In the genomic region with DNA sequence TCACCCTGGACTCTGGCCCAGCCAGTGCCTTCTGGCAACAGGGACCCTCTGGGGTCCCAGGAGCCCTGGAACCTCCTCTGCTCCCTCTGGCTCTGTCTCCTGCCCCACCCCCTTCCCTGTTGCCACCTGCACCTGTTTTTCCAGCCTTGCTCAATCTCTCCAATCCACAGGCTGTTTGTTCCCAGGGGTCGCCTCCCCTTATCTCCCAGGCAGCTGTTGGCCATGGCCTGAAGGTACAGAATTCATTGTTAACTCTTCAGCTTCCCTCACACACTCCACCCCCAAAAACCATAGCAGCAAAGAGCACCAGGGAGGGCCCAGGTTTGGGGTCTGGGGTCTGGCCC, we compare ENCODE assay signal across 8 cellular contexts. TPM values are rescaled to one million over a fixed set of nuclear protein-coding genes. Genes with fewer than 3 reads are reported as not detected.
DNase-seq lines count a peak whose midpoint lies in the region; ATAC-seq and TF ChIP-seq lines count a peak whose summit lies in the region.

No MANE protein-coding gene starts in this region.

- ATAC-seq in HG03342 (IDR thresholded peaks at IDR 0.05; ENCODE audit: unreplicated experiment) (no peak), HG03135 (IDR thresholded peaks at IDR 0.05; ENCODE audit: unreplicated experiment) (no peak)

- H3K9me3 ChIP-seq in colonic mucosa: no peaks in the 10 kb centered on the region
- no peaks in the 10 kb centered on the region for H3K9me3 ChIP-seq in prostate gland

- H3K27ac ChIP-seq in colonic mucosa: peak overlapping the region; percentile 82
- peak overlapping the region; percentile 95 to 97 for H3K27ac ChIP-seq in prostate gland

- H3K4me1 ChIP-seq in colonic mucosa (peaks cover 24% of the 10 kb centered on the region), prostate gland (replicated peaks) (peaks cover 36% of the 10 kb centered on the region)

- 25% methylated on average over 1 of the region's 1 CpG for WGBS in prostate gland

- no peak overlapping the region for H3K4me3 Mint-ChIP-seq in activated T-cell treated with anti-CD3 and anti-CD28 coated beads, Interleukin-2, amount 50 U/mL, for 24 hours

- H3K36me3 Mint-ChIP-seq in activated T-cell treated with anti-CD3 and anti-CD28 coated beads, Interleukin-2, amount 50 U/mL, for 24 hours (ENCODE audit: low read depth): no peaks in the 10 kb centered on the region

- H3K27me3 ChIP-seq in colonic mucosa (no peaks in the 10 kb centered on the region), prostate gland (replicated peaks; ENCODE audit: insufficient read depth) (no peaks in the 10 kb centered on the region)

- no peak for TF ChIP-seq CTCF in colonic mucosa (IDR thresholded peaks at IDR 0.05)
- no peak for TF ChIP-seq CTCF in prostate gland (IDR thresholded peaks at IDR 0.05)

- H3K9ac ChIP-seq in colonic mucosa (ENCODE audit: low read depth in 2 of 2, low read length in 2 of 2): peak overlapping the region; percentile 33 to 79

- no peak for TF ChIP-seq POLR2A in prostate gland (IDR thresholded peaks at IDR 0.05)

- H3K9me3 Mint-ChIP-seq in activated T-cell treated with anti-CD3 and anti-CD28 coated beads, Interleukin-2, amount 50 U/mL, for 24 hours: no peaks in the 10 kb centered on the region

- H3K4me3 ChIP-seq in colonic mucosa: no peak overlapping the region
- no peak overlapping the region for H3K4me3 ChIP-seq in prostate gland

- peaks cover 60% of the 10 kb centered on the region for H3K4me1 Mint-ChIP-seq in activated T-cell treated with anti-CD3 and anti-CD28 coated beads, Interleukin-2, amount 50 U/mL, for 24 hours (ENCODE audit: low read depth)

- no peak overlapping the region for H3K27ac Mint-ChIP-seq in activated T-cell treated with anti-CD3 and anti-CD28 coated beads, Interleukin-2, amount 50 U/mL, for 24 hours

- H3K27me3 Mint-ChIP-seq in activated T-cell treated with anti-CD3 and anti-CD28 coated beads, Interleukin-2, amount 50 U/mL, for 24 hours: no peaks in the 10 kb centered on the region

- no peaks in the 10 kb centered on the region for H3K36me3 ChIP-seq in colonic mucosa
- H3K36me3 ChIP-seq in prostate gland: no peaks in the 10 kb centered on the region

- intact Hi-C loops in colonic mucosa (cut with DNase I) (no loop called here), prostate gland (cut with DNase I) (no loop called here)

- DNase-seq in DMS 273 (lab: John Stamatoyannopoulos, UW; ENCODE audit: unreplicated experiment) (peak; percentile 85), NCI-H2171 (lab: John Stamatoyannopoulos, UW) (peak; percentile 96), colonic mucosa (no peak), prostate gland (ENCODE audit: low spot score) (no peak), T-helper 1 cell (no peak)
- DNase-seq in activated T-cell treated with anti-CD3 and anti-CD28 coated beads, Interleukin-2, amount 50 U/mL, for 24 hours: no peak

RNA-seq across cellular contexts. Expression of gene TOB1, which starts 39.3 kb away (rescaled TPM):
- total RNA-seq in colonic mucosa: 100 to 1,000 TPM; 116 to 169 TPM
- 10 to 100 TPM; 37.1 to 64.7 TPM for total RNA-seq in prostate gland

Comparison
In these comparisons a context has a peak if more than half of its experiments do, and no peak if none do; other contexts are left out.
1. DNase-seq: peak in DMS 273 (single experiment) and NCI-H2171 (single experiment); none in colonic mucosa (single experiment), prostate gland (single experiment), T-helper 1 cell (0 of 5) and activated T-cell treated with anti-CD3 and anti-CD28 coated beads, Interleukin-2, amount 50 U/mL, for 24 hours (single experiment).